Comparison of ENCODE assay signal across 13 cellular contexts in the genomic region with DNA sequence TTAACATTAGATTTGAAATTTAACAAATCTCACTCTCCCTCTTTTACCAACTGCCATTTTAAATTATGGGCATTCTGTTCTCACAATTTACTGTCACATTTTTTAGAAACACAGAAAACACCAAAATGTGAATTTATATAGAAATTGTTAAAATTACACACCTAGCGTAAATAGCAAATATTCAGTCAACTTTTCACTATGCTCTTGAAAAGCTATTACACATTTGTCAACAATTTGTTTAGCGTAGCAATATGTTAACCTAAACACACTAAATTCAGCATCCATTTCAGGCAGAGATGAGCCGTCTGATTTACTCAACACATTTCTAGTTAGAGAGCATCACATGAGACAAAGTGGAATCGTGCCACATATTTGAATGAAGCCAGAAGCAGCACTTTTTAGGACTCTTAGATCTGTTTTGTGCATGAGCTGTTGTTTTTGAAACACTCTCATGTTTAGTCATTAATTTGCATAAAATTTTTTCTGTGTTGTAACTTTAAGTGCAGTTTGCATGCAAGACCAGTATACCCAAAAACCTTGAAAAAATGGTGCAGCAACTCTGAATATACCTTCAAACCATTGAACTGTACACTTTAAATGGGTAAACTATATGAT. TPM values are rescaled to one million over a fixed set of nuclear protein-coding genes. Genes with fewer than 3 reads are reported as not detected.
DNase-seq lines count a peak whose midpoint lies in the region; ATAC-seq lines count a peak whose summit lies in the region.
"Had no signal": no experiment of that assay in that cellular context is flagged by ENCODE, and none has a peak within 500 bp of the region (broad histone marks: within the 10 kb centered on the region; RNA-seq: fewer than 3 reads in every experiment).

No MANE protein-coding gene starts in this region.

- DNase-seq in LHCN-M2 (ENCODE audit: low read depth) (peak; percentile 60), HuH-7.5 (ENCODE audit: low spot score) (no peak), NCI-H2196 (lab: John Stamatoyannopoulos, UW; ENCODE audit: unreplicated experiment) (no peak), DMS153 (lab: John Stamatoyannopoulos, UW) (no peak)
- no peak for DNase-seq in stimulated activated CD4-positive, alpha-beta T cell treated with anti-CD3 and anti-CD28 coated beads, Interleukin-4, amount 100 ng/mL, for 4 hours
- DNase-seq: activated CD4-positive, alpha-beta memory T cell treated with anti-CD3 and anti-CD28 coated beads, Interleukin-2, amount 10 ng/mL, durations not matched to agents 7 days and 5 days; midbrain; NCI-H2029 treated with DMSO at 0.1 percent for 48 hours; SHP77; stimulated activated naive B cell treated with anti-CD40 and anti-IgM and Interleukin-4, amounts not matched to agents 10 μg/mL and 1 μg/mL and 100 μg/mL, for 72 hours had no signal

- ATAC-seq in GM18498 (IDR thresholded peaks at IDR 0.05; ENCODE audit: unreplicated experiment) (peak; percentile 72), GM19397 (IDR thresholded peaks at IDR 0.05; ENCODE audit: unreplicated experiment) (peak; percentile 71), HG02870 (IDR thresholded peaks at IDR 0.05; ENCODE audit: unreplicated experiment) (peak; percentile 85)

RNA-seq across cellular contexts. Expression of a gene that starts 8.2 kb away (rescaled TPM):
- total RNA-seq in LHCN-M2 (2014; rRNA removed): 5.7 and 14.8 TPM in 2 replicates
- polyA plus RNA-seq in LHCN-M2 (2012): 2.6 TPM
